Comparison of ENCODE assay signal across 9 cellular contexts in the genomic region with DNA sequence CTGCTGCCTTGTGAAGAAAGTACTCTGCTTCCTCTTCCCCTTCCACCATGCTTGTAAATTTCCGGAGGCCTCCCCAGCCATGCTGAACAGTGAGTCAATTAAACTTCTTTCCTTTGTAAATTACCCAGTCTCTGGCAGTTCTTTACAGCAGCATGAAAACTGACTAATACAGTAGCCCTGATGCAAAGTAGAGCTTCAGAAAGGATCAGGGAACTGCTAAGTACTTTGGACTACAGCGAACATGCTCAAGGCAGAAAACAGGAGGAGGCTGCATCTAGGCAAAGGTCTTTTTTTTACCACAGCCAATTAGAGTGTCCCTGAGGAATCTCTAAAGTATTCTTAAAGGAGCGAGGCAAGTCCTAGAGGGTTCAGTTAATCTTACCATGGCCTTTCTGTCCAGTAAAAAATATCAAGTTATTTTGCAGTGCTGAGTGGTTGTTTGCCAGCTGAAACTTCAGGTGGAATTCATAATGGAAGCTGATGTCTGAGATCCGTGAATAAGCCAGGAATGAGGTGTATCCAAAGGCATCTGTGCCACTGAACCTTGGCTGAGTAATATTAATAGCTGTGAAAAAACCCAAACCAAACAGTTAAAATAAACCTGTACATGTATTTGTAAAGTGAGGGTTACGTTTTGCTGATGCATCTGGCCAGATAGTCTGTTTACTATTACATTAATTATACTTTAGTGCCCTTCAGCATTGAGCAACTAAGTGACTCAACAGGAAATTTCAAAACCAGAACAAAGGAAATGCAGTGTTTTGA.
A peak's percentile ranks its signal among the peaks of the same experiment; 100 is the strongest.
DNase-seq lines count a peak whose midpoint lies in the region; ATAC-seq and TF ChIP-seq lines count a peak whose summit lies in the region.
"Had no signal": no experiment of that assay in that cellular context is flagged by ENCODE, and none has a peak within 500 bp of the region (broad histone marks: within the 10 kb centered on the region; RNA-seq: fewer than 3 reads in every experiment).

No MANE protein-coding gene starts in this region.

- TF ChIP-seq CTCF in 22Rv1 (IDR thresholded peaks at IDR 0.05) = no peak
- TF ChIP-seq CTCF in GM10266 (IDR thresholded peaks at IDR 0.05; ENCODE audit: control insufficient read depth, insufficient read depth, low read depth, missing control alignments) = no peak

- peak overlapping the region; percentile 81 for H3K27ac ChIP-seq in 22Rv1

- H3K4me3 ChIP-seq in adipocyte (ENCODE audit: low read length) = peak overlapping the region; percentile 68

- no peaks in the 10 kb centered on the region for H3K9me3 Mint-ChIP-seq in activated T-cell treated with anti-CD3 and anti-CD28 coated beads, Interleukin-2, amount 50 U/mL, for 24 hours
- H3K9me3 Mint-ChIP-seq: natural killer cell had no signal

- no peak overlapping the region for H3K27ac Mint-ChIP-seq in activated T-cell treated with anti-CD3 and anti-CD28 coated beads, Interleukin-2, amount 50 U/mL, for 24 hours
- H3K27ac Mint-ChIP-seq: natural killer cell had no signal

- no peak overlapping the region for H3K4me3 Mint-ChIP-seq in activated T-cell treated with anti-CD3 and anti-CD28 coated beads, Interleukin-2, amount 50 U/mL, for 24 hours
- H3K4me3 Mint-ChIP-seq: natural killer cell had no signal

- peaks cover under 1% of the 10 kb centered on the region for H3K27me3 Mint-ChIP-seq in activated T-cell treated with anti-CD3 and anti-CD28 coated beads, Interleukin-2, amount 50 U/mL, for 24 hours

- no peaks in the 10 kb centered on the region for H3K36me3 ChIP-seq in adipocyte (ENCODE audit: control insufficient read depth, insufficient read depth, low read length, severe bottlenecking)

- H3K4me1 Mint-ChIP-seq in activated T-cell treated with anti-CD3 and anti-CD28 coated beads, Interleukin-2, amount 50 U/mL, for 24 hours (ENCODE audit: low read depth) = no peaks in the 10 kb centered on the region
- H3K4me1 Mint-ChIP-seq: natural killer cell had no signal

- no peaks in the 10 kb centered on the region for H3K9me3 ChIP-seq in adipocyte (ENCODE audit: control insufficient read depth, low read length)

- no peaks in the 10 kb centered on the region for H3K36me3 Mint-ChIP-seq in activated T-cell treated with anti-CD3 and anti-CD28 coated beads, Interleukin-2, amount 50 U/mL, for 24 hours (ENCODE audit: low read depth)
- H3K36me3 Mint-ChIP-seq: natural killer cell had no signal

- no peaks in the 10 kb centered on the region for H3K27me3 ChIP-seq in adipocyte (replicated peaks; ENCODE audit: control insufficient read depth, insufficient read depth, low read length)

- peaks cover 28% of the 10 kb centered on the region for H3K4me1 ChIP-seq in adipocyte (ENCODE audit: control insufficient read depth, insufficient read depth, low read length)

- peak; percentile 51 to 66 for DNase-seq in Kasumi-1 (lab: John Stamatoyannopoulos, UW)
- peak; percentile 89 for DNase-seq in adipocyte (ENCODE audit: low read depth)
- DNase-seq in kidney glomerular epithelial cell (lab: John Stamatoyannopoulos, UW) = peak; percentile 93
- DNase-seq in activated T-cell treated with anti-CD3 and anti-CD28 coated beads, Interleukin-2, amount 50 U/mL, for 24 hours = no peak
- DNase-seq in GM10266 (ENCODE audit: extremely low spot score) = no peak
- no peak for DNase-seq in activated CD8-positive, alpha-beta memory T cell treated with anti-CD3 and anti-CD28 coated beads, Interleukin-2, amount 50 U/mL, for 4 hours
- DNase-seq: natural killer cell had no signal

- ATAC-seq in GM19452 (IDR thresholded peaks at IDR 0.05; ENCODE audit: unreplicated experiment) = no peak

- H3K9ac ChIP-seq in adipocyte (ENCODE audit: low read length) = peak overlapping the region; percentile 69

Comparison
In these comparisons a context has a peak if more than half of its experiments do, and no peak if none do; other contexts are left out.
1. DNase-seq: peak in Kasumi-1 (2 of 2), adipocyte (single experiment) and kidney glomerular epithelial cell (single experiment); none in activated T-cell treated with anti-CD3 and anti-CD28 coated beads, Interleukin-2, amount 50 U/mL, for 24 hours (single experiment), GM10266 (single experiment) and activated CD8-positive, alpha-beta memory T cell treated with anti-CD3 and anti-CD28 coated beads, Interleukin-2, amount 50 U/mL, for 4 hours (single experiment).